ENCODE assay signal across 16 cellular contexts in genomic region chr9:133494636-133495326, GRCh38. TPM values are rescaled to one million over a fixed set of nuclear protein-coding genes. Genes with fewer than 3 reads are reported as not detected.
DNase-seq lines count a peak whose midpoint lies in the region; ATAC-seq and TF ChIP-seq lines count a peak whose summit lies in the region.
"Had no signal": no experiment of that assay in that cellular context is flagged by ENCODE, and none has a peak within 500 bp of the region (broad histone marks: within the 10 kb centered on the region; RNA-seq: fewer than 3 reads in every experiment).

No MANE protein-coding gene starts in this region.

- ATAC-seq in heart left ventricle (no peak), right cardiac atrium (peak; percentile 52 to 69), GM18502 (IDR thresholded peaks at IDR 0.05; ENCODE audit: poor library complexity, unreplicated experiment) (no peak), GM21723 (IDR thresholded peaks at IDR 0.05; ENCODE audit: unreplicated experiment) (no peak)
- ATAC-seq: GM23338 had no signal

- H3K4me3 ChIP-seq in heart left ventricle (no peak overlapping the region), left ventricle myocardium inferior (no peak overlapping the region), right cardiac atrium (ENCODE audit: low read length) (no peak overlapping the region)
- H3K4me3 ChIP-seq: BLaER1 treated with 17β-estradiol and CSF1 and Interleukin-3, amounts not matched to agents 10 nM and 100 nM; GM23338 had no signal

- H3K27ac ChIP-seq in heart left ventricle (no peak overlapping the region), left ventricle myocardium inferior (replicated peaks) (no peak overlapping the region), right cardiac atrium (ENCODE audit: low read length) (no peak overlapping the region)
- H3K27ac ChIP-seq: BLaER1 treated with 17β-estradiol and CSF1 and Interleukin-3, amounts not matched to agents 10 nM and 100 nM had no signal

- H3K27me3 Mint-ChIP-seq in nephron progenitor cell (ENCODE audit: low read depth, poor library complexity): no peaks in the 10 kb centered on the region
- H3K27me3 Mint-ChIP-seq: CD4-positive, CD25-positive, alpha-beta regulatory T cell had no signal

- no peak overlapping the region for H3K4me3 Mint-ChIP-seq in nephron progenitor cell
- H3K4me3 Mint-ChIP-seq: GM23338, H9 had no signal

- H3K27me3 ChIP-seq in heart left ventricle: peaks cover 0 to 2% (median 0%) of the 10 kb centered on the region in 9 donors
- H3K27me3 ChIP-seq in left ventricle myocardium inferior (ENCODE audit: low read depth): peaks cover 19% of the 10 kb centered on the region
- H3K27me3 ChIP-seq in right cardiac atrium (ENCODE audit: control insufficient read depth, insufficient read depth): no peaks in the 10 kb centered on the region
- H3K27me3 ChIP-seq: BLaER1 treated with 17β-estradiol and CSF1 and Interleukin-3, amounts not matched to agents 10 nM and 100 nM had no signal

- 75 to 83% (median 78%) methylated on average over 20 to 24 of the region's 24 CpGs for WGBS in heart left ventricle, 4 donors
- 57% methylated on average over 24 of the region's 24 CpGs for WGBS in right cardiac atrium

- H3K4me1 ChIP-seq in heart left ventricle (peaks cover 0 to 32% (median 19%) of the 10 kb centered on the region in 12 donors), left ventricle myocardium inferior (peaks cover 32% of the 10 kb centered on the region), right cardiac atrium (ENCODE audit: control insufficient read depth, insufficient read depth, low read length) (peaks cover 12% of the 10 kb centered on the region)

- no peaks in the 10 kb centered on the region for H3K36me3 Mint-ChIP-seq in nephron progenitor cell (ENCODE audit: low read depth)
- H3K36me3 Mint-ChIP-seq: CD4-positive, CD25-positive, alpha-beta regulatory T cell had no signal

- H3K36me3 ChIP-seq in heart left ventricle: no peaks in the 10 kb centered on the region
- H3K36me3 ChIP-seq in left ventricle myocardium inferior: no peaks in the 10 kb centered on the region
- H3K36me3 ChIP-seq: BLaER1 treated with 17β-estradiol and CSF1 and Interleukin-3, amounts not matched to agents 10 nM and 100 nM had no signal

- intact Hi-C loops in heart left ventricle (cut with DNase I): no loop called here
- intact Hi-C loops in left ventricle myocardium inferior (cut with micrococcal nuclease): no loop called here
- intact Hi-C loops in right cardiac atrium (cut with DNase I): no loop called here

- TF ChIP-seq POLR2A in heart left ventricle (IDR thresholded peaks at IDR 0.05): no peak

- no peaks in the 10 kb centered on the region for H3K9me3 Mint-ChIP-seq in nephron progenitor cell
- H3K9me3 Mint-ChIP-seq: GM23338 had no signal

- DNase-seq in heart left ventricle (peak in 3 of 5 donors; percentile 38 to 64 (median 54)), left ventricle myocardium inferior (no peak), right cardiac atrium (peak; percentile 71 to 92 (median 87)), nephron progenitor cell (peak; percentile 1)
- DNase-seq in activated CD4-positive, alpha-beta T cell treated with anti-CD3 and anti-CD28 coated beads, Interleukin-2, amount 50 U/mL, for 1 hour: no peak
- no peak for DNase-seq in activated CD4-positive, alpha-beta T cell treated with anti-CD3 and anti-CD28 coated beads, Interleukin-2, amount 50 U/mL, for 48 hours
- DNase-seq: ACHN; CD4-positive, CD25-positive, alpha-beta regulatory T cell; DMS53; GF-D8; H9 had no signal

- no peaks in the 10 kb centered on the region for H3K9me3 ChIP-seq in heart left ventricle
- H3K9me3 ChIP-seq in left ventricle myocardium inferior (replicated peaks): no peaks in the 10 kb centered on the region
- H3K9me3 ChIP-seq in right cardiac atrium (ENCODE audit: control insufficient read depth, low read length): no peaks in the 10 kb centered on the region
- H3K9me3 ChIP-seq: BLaER1 treated with 17β-estradiol and CSF1 and Interleukin-3, amounts not matched to agents 10 nM and 100 nM had no signal

- H3K27ac Mint-ChIP-seq in nephron progenitor cell: no peak overlapping the region
- H3K27ac Mint-ChIP-seq: CD4-positive, CD25-positive, alpha-beta regulatory T cell; GM23338; H9 had no signal

- H3K4me1 Mint-ChIP-seq in nephron progenitor cell: peaks cover 25% of the 10 kb centered on the region
- H3K4me1 Mint-ChIP-seq: CD4-positive, CD25-positive, alpha-beta regulatory T cell; GM23338; H9 had no signal

- TF ChIP-seq CTCF in heart left ventricle (IDR thresholded peaks at IDR 0.05) (no peak), left ventricle myocardium inferior (IDR thresholded peaks at IDR 0.05; ENCODE audit: borderline replicate concordance) (no peak), nephron progenitor cell (IDR thresholded peaks at IDR 0.05) (no peak)

RNA-seq across cellular contexts. Expression of gene SLC2A6, which starts 15.9 kb away (rescaled TPM):
- total RNA-seq in heart left ventricle (10 to 100 TPM in 1 of 9 donors, 1 to 10 TPM in 8; 1.8 to 10.4 (median 3.2) TPM), left ventricle myocardium inferior (2.0 TPM), right cardiac atrium (1 to 10 TPM; 1.7 to 4.0 (median 3.6) TPM)
- polyA plus RNA-seq in heart left ventricle (1 to 10 TPM; 2.7 to 4.9 TPM), right cardiac atrium (3.7 TPM)

RNA-seq across cellular contexts. Expression of gene MYMK, which starts 30.0 kb away (rescaled TPM):
- total RNA-seq in heart left ventricle (not detected), left ventricle myocardium inferior (not detected), right cardiac atrium (not detected)
- polyA plus RNA-seq in heart left ventricle (not detected), right cardiac atrium (not detected)
- total RNA-seq: A172; CD4-positive, CD25-positive, alpha-beta regulatory T cell; GM23338; H9 had no signal
- polyA plus RNA-seq: CD4-positive, CD25-positive, alpha-beta regulatory T cell; GM23338 had no signal

RNA-seq across cellular contexts. Expression of gene CACFD1, which starts 35.0 kb away (rescaled TPM):
- total RNA-seq in heart left ventricle: 10 to 100 TPM in 7 of 9 donors, 1 to 10 TPM in 2; 8.0 to 15.3 (median 11.6) TPM
- polyA plus RNA-seq in heart left ventricle: 10 to 100 TPM; 10.9 to 21.9 TPM
- total RNA-seq in left ventricle myocardium inferior: 11.5 TPM
- total RNA-seq in right cardiac atrium: 10 to 100 TPM; 10.8 to 13.9 (median 13.8) TPM
- 12.8 TPM for polyA plus RNA-seq in right cardiac atrium

RNA-seq across cellular contexts. Expression of gene ADAMTSL2, which starts 39.7 kb away (rescaled TPM):
- total RNA-seq in heart left ventricle (1 to 10 TPM; 2.3 to 5.1 (median 4.2) TPM), left ventricle myocardium inferior (6.0 TPM), right cardiac atrium (10 to 100 TPM; 30.3 to 90.2 (median 47.1) TPM)
- polyA plus RNA-seq in heart left ventricle (1 to 10 TPM; 2.3 to 3.5 TPM), right cardiac atrium (37.3 TPM)
- total RNA-seq: CD4-positive, CD25-positive, alpha-beta regulatory T cell had no signal
- polyA plus RNA-seq: CD4-positive, CD25-positive, alpha-beta regulatory T cell had no signal

Comparison
In these comparisons a context has a peak if more than half of its experiments do, and no peak if none do; other contexts are left out.
1. ATAC-seq: peak in right cardiac atrium (2 of 2); none in heart left ventricle (0 of 4), GM18502 (single experiment) and GM21723 (single experiment).
2. DNase-seq: peak in heart left ventricle (3 of 5), right cardiac atrium (3 of 3) and nephron progenitor cell (single experiment); none in left ventricle myocardium inferior (single experiment), activated CD4-positive, alpha-beta T cell treated with anti-CD3 and anti-CD28 coated beads, Interleukin-2, amount 50 U/mL, for 1 hour (single experiment) and activated CD4-positive, alpha-beta T cell treated with anti-CD3 and anti-CD28 coated beads, Interleukin-2, amount 50 U/mL, for 48 hours (0 of 2).